Comparison of ENCODE assay signal across 20 cellular contexts in the genomic region with DNA sequence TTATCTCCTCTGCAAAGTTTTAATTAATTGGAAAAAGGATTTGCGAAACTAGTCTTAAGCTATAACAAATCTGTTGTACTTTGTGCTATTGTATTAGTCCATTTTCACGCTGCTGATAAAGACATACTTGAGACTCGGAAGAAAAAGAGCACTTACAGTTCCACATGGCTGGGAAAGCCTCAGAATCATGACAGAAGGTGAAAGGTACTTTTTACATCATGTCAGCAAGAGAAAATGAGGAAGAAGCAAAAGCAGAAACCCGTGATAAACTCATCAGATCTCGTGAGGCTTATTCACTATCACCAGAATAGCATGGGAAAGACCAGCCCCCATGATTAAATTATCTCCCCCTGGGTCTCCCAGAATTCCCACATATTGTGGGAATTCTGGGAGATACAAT.
DNase-seq lines count a peak whose midpoint lies in the region; ATAC-seq and TF ChIP-seq lines count a peak whose summit lies in the region.
"Had no signal": no experiment of that assay in that cellular context is flagged by ENCODE, and none has a peak within 500 bp of the region (broad histone marks: within the 10 kb centered on the region; RNA-seq: fewer than 3 reads in every experiment).

No MANE protein-coding gene starts in this region.

- POLR2A ChIA-PET in CD8-positive, alpha-beta T cell (lab: Charles Lee): no interaction called here

- no peaks in the 10 kb centered on the region for H3K27me3 Mint-ChIP-seq in stimulated activated memory B cell treated with anti-CD40 and anti-IgM and Interleukin-4, amounts not matched to agents 10 μg/mL and 1 μg/mL and 100 μg/mL, for 72 hours
- H3K27me3 Mint-ChIP-seq in CD8-positive, alpha-beta T cell (ENCODE audit: low read depth): no peaks in the 10 kb centered on the region
- H3K27me3 Mint-ChIP-seq: CD4-positive, alpha-beta T cell had no signal

- H3K4me3 ChIP-seq in OCI-LY3 (ENCODE audit: low read length): peak overlapping the region; percentile 54
- no peak overlapping the region for H3K4me3 ChIP-seq in CD8-positive, alpha-beta T cell (ENCODE audit: low read depth, low read length)
- H3K4me3 ChIP-seq: A549; BLaER1 treated with 17β-estradiol and CSF1 and Interleukin-3, amounts not matched to agents 10 nM and 100 nM; GM23338 had no signal

- no peaks in the 10 kb centered on the region for H3K4me1 Mint-ChIP-seq in stimulated activated memory B cell treated with anti-CD40 and anti-IgM and Interleukin-4, amounts not matched to agents 10 μg/mL and 1 μg/mL and 100 μg/mL, for 72 hours
- H3K4me1 Mint-ChIP-seq in CD8-positive, alpha-beta T cell (ENCODE audit: low read depth): no peaks in the 10 kb centered on the region
- H3K4me1 Mint-ChIP-seq: CD14-positive monocyte, GM23338, H9 had no signal

- no peaks in the 10 kb centered on the region for H3K27me3 ChIP-seq in OCI-LY3 (ENCODE audit: low read depth, low read length)
- no peaks in the 10 kb centered on the region for H3K27me3 ChIP-seq in CD8-positive, alpha-beta T cell (ENCODE audit: insufficient read depth, low read length)
- H3K27me3 ChIP-seq: BE2C; BLaER1 treated with 17β-estradiol and CSF1 and Interleukin-3, amounts not matched to agents 10 nM and 100 nM had no signal

- DNase-seq in CD8-positive, alpha-beta T cell: no peak
- no peak for DNase-seq in activated CD4-positive, CD25-positive, alpha-beta regulatory T cell treated with anti-CD3 and anti-CD28 coated beads, Interleukin-2, amount 50 U/mL, for 72 hours
- DNase-seq in COLO668 (lab: John Stamatoyannopoulos, UW; ENCODE audit: unreplicated experiment): no peak
- DNase-seq: 8988T; ACHN; AML-193; BE2C; Caco-2; CD4-positive, alpha-beta T cell; DMS153; DND-41; H9 had no signal

- no peaks in the 10 kb centered on the region for H4K20me1 ChIP-seq in OCI-LY3 (ENCODE audit: insufficient read depth, low read length)
- H4K20me1 ChIP-seq: BLaER1 treated with 17β-estradiol and CSF1 and Interleukin-3, amounts not matched to agents 10 nM and 100 nM had no signal

- CTCF ChIA-PET in CD8-positive, alpha-beta T cell (lab: Charles Lee): no interaction called here

- no peaks in the 10 kb centered on the region for H3K79me2 ChIP-seq in OCI-LY3 (ENCODE audit: low read length)

- intact Hi-C loops in CD8-positive, alpha-beta T cell (cut with DNase I, micrococcal nuclease): no loop called here

- peak overlapping the region; percentile 84; the same call in 1 of the 2 replicates for H2AFZ ChIP-seq in OCI-LY3 (ENCODE audit: low read depth, low read length)
- H2AFZ ChIP-seq: GM23338 had no signal

- H3K36me3 Mint-ChIP-seq in stimulated activated memory B cell treated with anti-CD40 and anti-IgM and Interleukin-4, amounts not matched to agents 10 μg/mL and 1 μg/mL and 100 μg/mL, for 72 hours: no peaks in the 10 kb centered on the region
- no peaks in the 10 kb centered on the region for H3K36me3 Mint-ChIP-seq in CD8-positive, alpha-beta T cell
- H3K36me3 Mint-ChIP-seq: CD14-positive monocyte had no signal

- no peaks in the 10 kb centered on the region for H3K9me3 ChIP-seq in OCI-LY3 (ENCODE audit: insufficient read depth, low read length)
- no peaks in the 10 kb centered on the region for H3K9me3 ChIP-seq in CD8-positive, alpha-beta T cell (ENCODE audit: low read length)
- H3K9me3 ChIP-seq: A549; BE2C; BLaER1 treated with 17β-estradiol and CSF1 and Interleukin-3, amounts not matched to agents 10 nM and 100 nM; Caco-2 had no signal

- no peak overlapping the region for H3K4me3 Mint-ChIP-seq in stimulated activated memory B cell treated with anti-CD40 and anti-IgM and Interleukin-4, amounts not matched to agents 10 μg/mL and 1 μg/mL and 100 μg/mL, for 72 hours
- no peak overlapping the region for H3K4me3 Mint-ChIP-seq in CD8-positive, alpha-beta T cell
- H3K4me3 Mint-ChIP-seq: CD14-positive monocyte; CD4-positive, alpha-beta T cell; GM23338; H9 had no signal

- H3K9me3 Mint-ChIP-seq in stimulated activated memory B cell treated with anti-CD40 and anti-IgM and Interleukin-4, amounts not matched to agents 10 μg/mL and 1 μg/mL and 100 μg/mL, for 72 hours: peaks cover 8% of the 10 kb centered on the region
- H3K9me3 Mint-ChIP-seq in CD8-positive, alpha-beta T cell: peaks cover 8% of the 10 kb centered on the region
- H3K9me3 Mint-ChIP-seq: GM23338 had no signal

- peaks cover 3% of the 10 kb centered on the region for H3K36me3 ChIP-seq in OCI-LY3 (replicated peaks; ENCODE audit: low read depth, low read length)
- no peaks in the 10 kb centered on the region for H3K36me3 ChIP-seq in CD8-positive, alpha-beta T cell (ENCODE audit: insufficient read depth, low read length)
- H3K36me3 ChIP-seq: BE2C; BLaER1 treated with 17β-estradiol and CSF1 and Interleukin-3, amounts not matched to agents 10 nM and 100 nM had no signal

- H3K4me2 ChIP-seq in OCI-LY3 (ENCODE audit: low read length): peak overlapping the region; percentile 75
- H3K4me2 ChIP-seq: A549; BLaER1 treated with 17β-estradiol and CSF1 and Interleukin-3, amounts not matched to agents 10 nM and 100 nM; GM23338 had no signal

- ATAC-seq in GM18502 (IDR thresholded peaks at IDR 0.05; ENCODE audit: poor library complexity, unreplicated experiment): peak; percentile 54
- no peak for ATAC-seq in stimulated activated memory B cell treated with anti-CD40 and anti-IgM and Interleukin-4, amounts not matched to agents 10 μg/mL and 1 μg/mL and 100 μg/mL, for 72 hours
- no peak for ATAC-seq in CD8-positive, alpha-beta T cell
- ATAC-seq: A549, GM23338, HCT116 had no signal

- H3K9ac ChIP-seq in OCI-LY3 (ENCODE audit: low read length): peak overlapping the region; percentile 43; the same call in 1 of the 2 replicates
- H3K9ac ChIP-seq: BLaER1 treated with 17β-estradiol and CSF1 and Interleukin-3, amounts not matched to agents 10 nM and 100 nM had no signal

- H3K27ac ChIP-seq in OCI-LY3 (ENCODE audit: low read length): peak overlapping the region; percentile 83
- H3K27ac ChIP-seq in CD8-positive, alpha-beta T cell (ENCODE audit: low read depth, low read length): no peak overlapping the region
- H3K27ac ChIP-seq: A549; BLaER1 treated with 17β-estradiol and CSF1 and Interleukin-3, amounts not matched to agents 10 nM and 100 nM had no signal

- H3K4me1 ChIP-seq in OCI-LY3 (ENCODE audit: low read length): peaks cover 36% of the 10 kb centered on the region
- no peaks in the 10 kb centered on the region for H3K4me1 ChIP-seq in CD8-positive, alpha-beta T cell (ENCODE audit: insufficient read depth, low read length)
- H3K4me1 ChIP-seq: A549; BE2C; BLaER1 treated with 17β-estradiol and CSF1 and Interleukin-3, amounts not matched to agents 10 nM and 100 nM; Caco-2 had no signal

- no peak for TF ChIP-seq CTCF in OCI-LY3 (IDR thresholded peaks at IDR 0.05; ENCODE audit: low read depth, low read length)
- TF ChIP-seq CTCF in CD8-positive, alpha-beta T cell (IDR thresholded peaks at IDR 0.05): no peak

- peak overlapping the region; percentile 54 for H3K27ac Mint-ChIP-seq in stimulated activated memory B cell treated with anti-CD40 and anti-IgM and Interleukin-4, amounts not matched to agents 10 μg/mL and 1 μg/mL and 100 μg/mL, for 72 hours
- H3K27ac Mint-ChIP-seq in CD8-positive, alpha-beta T cell: no peak overlapping the region
- H3K27ac Mint-ChIP-seq: CD14-positive monocyte; CD4-positive, alpha-beta T cell; GM23338 had no signal
